In genomic region chr19:16397791-16398529, GRCh38 we compare ENCODE assay signal across 11 cellular contexts.
DNase-seq lines count a peak whose midpoint lies in the region; ATAC-seq, FAIRE-seq and TF ChIP-seq lines count a peak whose summit lies in the region.
"Had no signal": no experiment of that assay in that cellular context is flagged by ENCODE, and none has a peak within 500 bp of the region (broad histone marks: within the 10 kb centered on the region; RNA-seq: fewer than 3 reads in every experiment).

No MANE protein-coding gene starts in this region.

- H2AFZ ChIP-seq in HepG2 (ENCODE audit: low read length) = no peak overlapping the region
- no peak overlapping the region for H2AFZ ChIP-seq in trophoblast cell (ENCODE audit: insufficient read depth, low read length, poor library complexity)

- H2BK5ac ChIP-seq in trophoblast cell (ENCODE audit: low read depth, low read length, poor library complexity) = no peak overlapping the region

- no peaks in the 10 kb centered on the region for H3K79me1 ChIP-seq in trophoblast cell (ENCODE audit: low read length)

- H3K4me1 ChIP-seq in adipocyte (ENCODE audit: control insufficient read depth, insufficient read depth, low read length) (peaks cover 44% of the 10 kb centered on the region), left ventricle myocardium inferior (peaks cover 33% of the 10 kb centered on the region), prostate gland (replicated peaks) (peaks cover 19% of the 10 kb centered on the region), HepG2 (ENCODE audit: insufficient read depth, low read length) (no peaks in the 10 kb centered on the region), trophoblast cell (ENCODE audit: control insufficient read depth in 1 of 2, insufficient read depth in 2 of 2, low read length in 2 of 2) (peaks cover 3% of the 10 kb centered on the region in 2 experiments)

- DNase-seq in AG10803 (ENCODE audit: low read depth) (peak; percentile 52), adipocyte (ENCODE audit: low read depth) (no peak), left ventricle myocardium inferior (no peak), prostate gland (ENCODE audit: low spot score) (peak; percentile 55), HepG2 (ENCODE audit: low spot score) (no peak), trophoblast cell (no peak)
- DNase-seq: activated CD4-positive, alpha-beta T cell treated with anti-CD3 and anti-CD28 coated beads, Interleukin-2, amount 50 U/mL, for 1 hour; activated naive CD4-positive, alpha-beta T cell; NCI-H1092 had no signal

- ATAC-seq in HepG2 (no peak), GM18502 (IDR thresholded peaks at IDR 0.05; ENCODE audit: poor library complexity, unreplicated experiment) (no peak), HG03045 (IDR thresholded peaks at IDR 0.05; ENCODE audit: unreplicated experiment) (no peak)

- intact Hi-C loops in left ventricle myocardium inferior (cut with micrococcal nuclease) (no loop called here), prostate gland (cut with DNase I) (no loop called here), HepG2 (cut with micrococcal nuclease; ENCODE audit: unreplicated experiment) (no loop called here)

- 68% methylated on average over 15 of the region's 15 CpGs for WGBS in prostate gland
- WGBS in HepG2 (ENCODE audit: low lambda C conversion rate) = 96% methylated on average over 15 of the region's 15 CpGs
- no CpG with 5 or more reads among the region's 15 CpGs for WGBS in trophoblast cell (ENCODE audit: extremely low coverage, insufficient coverage, insufficient read length)

- H3K4ac ChIP-seq in trophoblast cell (ENCODE audit: low read depth, low read length) = no peak overlapping the region

- FAIRE-seq in HepG2 (lab: Jason Lieb, UNC) = no peak

- H3K9me3 ChIP-seq in adipocyte (ENCODE audit: control insufficient read depth, low read length) (no peaks in the 10 kb centered on the region), left ventricle myocardium inferior (replicated peaks) (no peaks in the 10 kb centered on the region), prostate gland (no peaks in the 10 kb centered on the region), HepG2 (ENCODE audit: low read length) (no peaks in the 10 kb centered on the region), trophoblast cell (ENCODE audit: insufficient read depth, low read depth, low read length) (no peaks in the 10 kb centered on the region)

- H3K23ac ChIP-seq in trophoblast cell (ENCODE audit: low read length) = no peak overlapping the region

- CTCF ChIA-PET in HepG2 (lab: Yijun Ruan, JAX; ENCODE audit: low intra/inter-chr PET ratio, low total read pairs) = no interaction called here

- H3K36me3 ChIP-seq in adipocyte (ENCODE audit: control insufficient read depth, insufficient read depth, low read length, severe bottlenecking) (peaks cover 35% of the 10 kb centered on the region), left ventricle myocardium inferior (peaks cover 62% of the 10 kb centered on the region), prostate gland (peaks cover under 1% of the 10 kb centered on the region in 2 donors), HepG2 (replicated peaks in 1 of 2; ENCODE audit: control insufficient read depth in 1 of 2, insufficient read depth in 2 of 2, low read length in 2 of 2) (peaks cover 18 to 50% of the 10 kb centered on the region in 2 experiments), trophoblast cell (ENCODE audit: control insufficient read depth in 1 of 2, insufficient read depth in 2 of 2, low read length in 2 of 2) (peaks cover 32 to 36% of the 10 kb centered on the region in 2 experiments)

- TF ChIP-seq EP300 in HepG2 (IDR thresholded peaks at IDR 0.05; ENCODE audit: low read depth in 2 of 2, low read length in 2 of 2) = no peak
- no peak for TF ChIP-seq EP300 in HepG2 (CRISPR knock-in tag; IDR thresholded peaks at IDR 0.05; ENCODE audit: borderline replicate concordance)

- no peak overlapping the region for H2AK5ac ChIP-seq in trophoblast cell (ENCODE audit: low read length)

- H3K9ac ChIP-seq in adipocyte (ENCODE audit: low read length) = peak overlapping the region; percentile 3
- no peak overlapping the region for H3K9ac ChIP-seq in HepG2 (ENCODE audit: insufficient read depth, low read depth, low read length)
- no peak overlapping the region for H3K9ac ChIP-seq in trophoblast cell (ENCODE audit: low read length)

- POLR2A ChIA-PET in HepG2 (lab: Yijun Ruan, JAX) = no interaction called here

- H3K27me3 ChIP-seq in adipocyte (replicated peaks; ENCODE audit: control insufficient read depth, insufficient read depth, low read length) (no peaks in the 10 kb centered on the region), left ventricle myocardium inferior (ENCODE audit: low read depth) (no peaks in the 10 kb centered on the region), prostate gland (replicated peaks; ENCODE audit: insufficient read depth) (no peaks in the 10 kb centered on the region), HepG2 (ENCODE audit: control insufficient read depth in 1 of 2, insufficient read depth in 2 of 2, low read length in 2 of 2) (no peaks in the 10 kb centered on the region), trophoblast cell (ENCODE audit: insufficient read depth, low read length) (no peaks in the 10 kb centered on the region)

- H3K4me3 ChIP-seq in AG10803 (ENCODE audit: low read length) (no peak overlapping the region), adipocyte (ENCODE audit: low read length) (no peak overlapping the region), left ventricle myocardium inferior (no peak overlapping the region), prostate gland (no peak overlapping the region), HepG2 (replicated peaks in 1 of 3; ENCODE audit: insufficient read depth in 1 of 3, low read depth in 2 of 3, low read length in 3 of 3) (no peak overlapping the region), trophoblast cell (ENCODE audit: low read depth, low read length) (no peak overlapping the region)

- TF ChIP-seq RAD21 in HepG2 (CRISPR knock-in tag; IDR thresholded peaks at IDR 0.05) = no peak

- H4K91ac ChIP-seq in trophoblast cell (ENCODE audit: low read depth, low read length) = no peak overlapping the region

- H3K79me2 ChIP-seq in HepG2 (ENCODE audit: insufficient read depth, low read length) (no peaks in the 10 kb centered on the region), trophoblast cell (ENCODE audit: control insufficient read depth, insufficient read depth, low read length, poor library complexity) (no peaks in the 10 kb centered on the region)

- no TSS peak for BruUV-seq in HepG2 (replicated peaks; lab: Mats Ljungman, UMichigan)

- TF ChIP-seq POLR2A in prostate gland (IDR thresholded peaks at IDR 0.05) (no peak), HepG2 (IDR thresholded peaks at IDR 0.05; ENCODE audit: insufficient read depth in 1 of 2, low read depth in 2 of 2, low read length in 2 of 2) (no peak)

- H3K18ac ChIP-seq in trophoblast cell (ENCODE audit: low read length) = no peak overlapping the region

- H3K14ac ChIP-seq in trophoblast cell (ENCODE audit: low read length) = no peak overlapping the region

- H4K20me1 ChIP-seq in HepG2 (ENCODE audit: insufficient read depth, low read length) = 0 out of 2 replicates have a peak, but pooled peaks cover 2% of the 10 kb centered on the region

- no peak overlapping the region for H4K12ac ChIP-seq in trophoblast cell (ENCODE audit: low read depth, low read length)

- H2BK120ac ChIP-seq in trophoblast cell (ENCODE audit: insufficient read depth, low read length, poor library complexity) = no peak overlapping the region

- in situ Hi-C loops in HepG2 (cut with HindIII; ENCODE audit: extremely low pct_ligation_motif_present, low pct_unique_long_range_greater_than_20kb) = loop anchor here (25.0 kb wide), 1 partner anchor 361 kb away; no protein-coding TSS in a partner anchor

- no peak overlapping the region for H3K4me2 ChIP-seq in HepG2 (ENCODE audit: low read depth, low read length)
- H3K4me2 ChIP-seq in trophoblast cell (ENCODE audit: low read length) = no peak overlapping the region

- no peak overlapping the region for H2BK12ac ChIP-seq in trophoblast cell (ENCODE audit: low read length)

- H3K27ac ChIP-seq in left ventricle myocardium inferior (replicated peaks) = peak overlapping the region; percentile 87
- peak overlapping the region; percentile 76 to 92 for H3K27ac ChIP-seq in prostate gland
- no peak overlapping the region for H3K27ac ChIP-seq in HepG2 (ENCODE audit: extremely low read length, insufficient read depth, low read length)
- no peak overlapping the region for H3K27ac ChIP-seq in trophoblast cell (ENCODE audit: low read depth, low read length)

- no peak overlapping the region for H4K8ac ChIP-seq in trophoblast cell (ENCODE audit: low read depth, low read length)

- TF ChIP-seq CTCF in AG10803 (conservative IDR thresholded peaks at IDR 0.05; ENCODE audit: low read length) (no peak), left ventricle myocardium inferior (IDR thresholded peaks at IDR 0.05; ENCODE audit: borderline replicate concordance) (no peak), prostate gland (IDR thresholded peaks at IDR 0.05) (no peak), HepG2 (CRISPR knock-in tag; IDR thresholded peaks at IDR 0.05) (no peak)

TF ChIP-seq in HepG2, 621 proteins besides CTCF, POLR2A, EP300 and RAD21 (continues in another document):
- no peak for TF ChIP-seq SRF (IDR thresholded peaks at IDR 0.05; ENCODE audit: low read depth, low read length)
- no peak for TF ChIP-seq MEIS1 (CRISPR knock-in tag; IDR thresholded peaks at IDR 0.05; ENCODE audit: borderline replicate concordance)
- TF ChIP-seq SOX6 (IDR thresholded peaks at IDR 0.05) = no peak
- TF ChIP-seq SOX6 (CRISPR knock-in tag; IDR thresholded peaks at IDR 0.05) = no peak
- TF ChIP-seq SKI (IDR thresholded peaks at IDR 0.05; ENCODE audit: partially characterized antibody) = no peak
- TF ChIP-seq PBX2 (CRISPR knock-in tag; IDR thresholded peaks at IDR 0.05) = no peak
- no peak for TF ChIP-seq ATF7-NPFF (CRISPR knock-in tag; IDR thresholded peaks at IDR 0.05; ENCODE audit: low read depth)
- TF ChIP-seq ZFY (CRISPR knock-in tag; IDR thresholded peaks at IDR 0.05) = no peak
- TF ChIP-seq ZSCAN22 (CRISPR knock-in tag; IDR thresholded peaks at IDR 0.05) = no peak
- no peak for TF ChIP-seq MXI1 (IDR thresholded peaks at IDR 0.05; ENCODE audit: borderline replicate concordance, low read depth, low read length)

Comparison
In these comparisons a context has a peak if more than half of its experiments do, and no peak if none do; other contexts are left out.
1. DNase-seq: peak in AG10803 (single experiment) and prostate gland (single experiment); none in adipocyte (single experiment), left ventricle myocardium inferior (single experiment), HepG2 (single experiment) and trophoblast cell (0 of 2).
2. H3K27ac ChIP-seq: peak in left ventricle myocardium inferior (single experiment) and prostate gland (2 of 2); none in HepG2 (single experiment) and trophoblast cell (single experiment).